In the genomic region with DNA sequence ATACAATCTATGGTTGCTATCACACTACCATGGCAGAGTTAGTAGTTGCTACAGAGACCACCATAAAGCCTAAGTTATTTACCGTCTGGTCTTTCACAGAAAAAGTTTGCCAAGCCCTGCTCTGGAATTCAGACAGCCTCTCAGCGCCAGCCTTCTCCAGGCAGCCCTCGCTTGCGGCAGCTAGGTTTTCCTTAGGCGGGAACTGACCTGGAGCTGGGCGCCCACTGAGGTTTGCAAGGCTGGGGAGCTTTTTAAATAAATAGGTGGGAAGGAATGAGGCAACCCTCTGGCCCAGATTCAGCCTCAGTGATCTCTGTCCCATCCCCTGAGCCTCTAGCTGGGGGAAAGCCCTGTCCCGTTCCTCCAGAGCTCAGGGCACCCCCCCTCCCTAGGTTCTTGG, we compare ENCODE assay signal across 9 cellular contexts. TPM values are rescaled to one million over a fixed set of nuclear protein-coding genes. Genes with fewer than 3 reads are reported as not detected.
DNase-seq lines count a peak whose midpoint lies in the region; ATAC-seq and TF ChIP-seq lines count a peak whose summit lies in the region.
"Had no signal": no experiment of that assay in that cellular context is flagged by ENCODE, and none has a peak within 500 bp of the region (broad histone marks: within the 10 kb centered on the region; RNA-seq: fewer than 3 reads in every experiment).

No MANE protein-coding gene starts in this region.

- peak overlapping the region; percentile 93 for H3K4me3 ChIP-seq in GM12864 (ENCODE audit: low read depth, low read length)
- H3K4me3 ChIP-seq in Panc1 (ENCODE audit: low read depth in 2 of 2, low read length in 2 of 2), result peak overlapping the region; percentile 72 to 80
- H3K4me3 ChIP-seq in fibroblast of the aortic adventitia (ENCODE audit: low read depth, low read length), result no peak overlapping the region
- peak overlapping the region; percentile 84 for H3K4me3 ChIP-seq in retinal pigment epithelial cell (ENCODE audit: low read length)

- peak; percentile 5; the same call in 1 of the 2 replicates for ATAC-seq in Panc1
- ATAC-seq in HG03442 (IDR thresholded peaks at IDR 0.05; ENCODE audit: unreplicated experiment), result no peak

- in situ Hi-C loops in Panc1 (cut with HindIII; ENCODE audit: low pct_unique_long_range_greater_than_20kb, low sequenced_read_pairs), result no loop called here

- no peaks in the 10 kb centered on the region for H3K36me3 ChIP-seq in Panc1 (ENCODE audit: control insufficient read depth, insufficient read depth, low read length)

- TF ChIP-seq CTCF in GM12864 (IDR thresholded peaks at IDR 0.05; ENCODE audit: low read depth, low read length, missing control alignments), result no peak
- TF ChIP-seq CTCF in Panc1 (IDR thresholded peaks at IDR 0.05), result no peak
- TF ChIP-seq CTCF in fibroblast of the aortic adventitia (IDR thresholded peaks at IDR 0.05; ENCODE audit: insufficient read depth, low read length), result no peak
- TF ChIP-seq CTCF in retinal pigment epithelial cell (conservative IDR thresholded peaks at IDR 0.05; ENCODE audit: low read depth, low read length), result no peak

- POLR2A ChIA-PET in Panc1 (lab: Charles Lee), result no interaction called here

- CTCF ChIA-PET in Panc1 (lab: Charles Lee), result no interaction called here

- no peaks in the 10 kb centered on the region for H3K9me3 ChIP-seq in Panc1 (ENCODE audit: control insufficient read depth, insufficient read depth, low read depth, low read length)

- no TSS peak for BruUV-seq in Panc1 (replicated peaks; lab: Mats Ljungman, UMichigan)

- peak overlapping the region; percentile 84 for H3K27ac ChIP-seq in Panc1 (ENCODE audit: low read length)

- intact Hi-C loops in Panc1 (cut with micrococcal nuclease; ENCODE audit: unreplicated experiment), result no loop called here

- H3K27me3 ChIP-seq in Panc1 (ENCODE audit: control insufficient read depth, insufficient read depth, low read length), result no peaks in the 10 kb centered on the region

- DNase-seq in GM12864 (ENCODE audit: low read depth), result no peak
- no peak for DNase-seq in Panc1 (ENCODE audit: low read depth, low spot score)
- DNase-seq in fibroblast of the aortic adventitia (ENCODE audit: low read depth), result peak; percentile 28
- DNase-seq in retinal pigment epithelial cell (ENCODE audit: low read depth), result peak; percentile 67
- DNase-seq in 8988T, result no peak
- DNase-seq in glomerular visceral epithelial cell (ENCODE audit: extremely low spot score), result no peak
- DNase-seq in OCI-M2 (lab: John Stamatoyannopoulos, UW; ENCODE audit: unreplicated experiment), result no peak
- DNase-seq: SHP77 had no signal

- peaks cover 25% of the 10 kb centered on the region; the same call in 1 of the 2 replicates for H3K4me1 ChIP-seq in Panc1 (ENCODE audit: control insufficient read depth, insufficient read depth, low read length)

RNA-seq across cellular contexts. Expression of a gene that starts 1.2 kb away (rescaled TPM):
- total RNA-seq in Panc1 (2021; ENCODE audit: unreplicated experiment) (178 TPM), fibroblast of the aortic adventitia (ENCODE audit: low replicate concordance) (8.5 and 24.1 TPM in 2 replicates)
- polyA plus RNA-seq in Panc1 (2012; ENCODE audit: insufficient read length), result 168 TPM

Comparison
In these comparisons a context has a peak if more than half of its experiments do, and no peak if none do; other contexts are left out.
1. DNase-seq: peak in fibroblast of the aortic adventitia (single experiment) and retinal pigment epithelial cell (single experiment); none in GM12864 (single experiment), Panc1 (single experiment), 8988T (single experiment), glomerular visceral epithelial cell (single experiment) and OCI-M2 (single experiment).